ENCODE assay signal across 8 cellular contexts in the genomic region with DNA sequence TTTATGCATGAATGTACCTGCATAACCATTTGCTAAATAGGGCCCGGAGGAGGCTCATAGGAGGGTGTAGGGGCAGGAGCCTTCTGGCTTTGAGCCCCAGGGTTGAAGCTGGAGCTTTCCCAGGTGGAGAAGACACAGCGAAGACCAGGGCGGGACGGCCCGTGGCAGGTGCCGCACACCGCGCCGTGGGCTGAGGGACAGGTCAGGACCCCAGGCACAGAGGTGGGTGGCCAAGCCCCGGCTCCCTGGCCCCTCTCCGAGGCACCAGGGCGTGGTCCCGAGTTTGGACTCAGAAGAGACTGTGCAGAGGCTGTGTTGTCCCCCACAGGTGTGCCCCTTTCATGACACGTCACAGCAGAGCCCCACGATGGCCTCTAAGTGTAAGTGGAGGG. TPM values are rescaled to one million over a fixed set of nuclear protein-coding genes. Genes with fewer than 3 reads are reported as not detected.
DNase-seq lines count a peak whose midpoint lies in the region; ATAC-seq and TF ChIP-seq lines count a peak whose summit lies in the region.

No MANE protein-coding gene starts in this region.

- H3K36me3 ChIP-seq in HUES6 (ENCODE audit: control insufficient read depth, insufficient read depth, low read length) (no peaks in the 10 kb centered on the region), smooth muscle cell (ENCODE audit: low read depth) (no peaks in the 10 kb centered on the region), ascending aorta (no peaks in the 10 kb centered on the region)

- no peaks in the 10 kb centered on the region for H3K79me2 ChIP-seq in smooth muscle cell (ENCODE audit: low read depth)

- 72% methylated on average over 15 of the region's 15 CpGs for WGBS in smooth muscle cell (ENCODE audit: low lambda C conversion rate)

- no peaks in the 10 kb centered on the region for H3K27me3 Mint-ChIP-seq in activated naive CD8-positive, alpha-beta T cell treated with anti-CD3 and anti-CD28 coated beads for 36 hours

- TF ChIP-seq CTCF in epithelial cell of esophagus (IDR thresholded peaks at IDR 0.05; ENCODE audit: insufficient read depth, low read depth, low read length, missing control alignments) = no peak
- TF ChIP-seq CTCF in smooth muscle cell (IDR thresholded peaks at IDR 0.05; ENCODE audit: borderline replicate concordance, insufficient read depth, poor library complexity, severe bottlenecking) = no peak
- TF ChIP-seq CTCF in ascending aorta (IDR thresholded peaks at IDR 0.05) = no peak

- no peaks in the 10 kb centered on the region for H3F3A ChIP-seq in smooth muscle cell (ENCODE audit: low read depth)

- H3K9me3 Mint-ChIP-seq in activated naive CD8-positive, alpha-beta T cell treated with anti-CD3 and anti-CD28 coated beads for 36 hours = no peaks in the 10 kb centered on the region

- no peak for DNase-seq in epithelial cell of esophagus (ENCODE audit: low read depth)
- DNase-seq in smooth muscle cell (lab: John Stamatoyannopoulos, UW; ENCODE audit: unreplicated experiment) = no peak
- no peak for DNase-seq in activated naive CD8-positive, alpha-beta T cell treated with anti-CD3 and anti-CD28 coated beads for 36 hours
- DNase-seq in erythroblast (lab: John Stamatoyannopoulos, UW) = no peak
- DNase-seq in ascending aorta (ENCODE audit: low spot score in 2 of 2) = no peak
- DNase-seq in NCI-H345 treated with DMSO at 0.1 percent for 48 hours (lab: John Stamatoyannopoulos, UW; ENCODE audit: unreplicated experiment) = no peak

- H3K36me3 Mint-ChIP-seq in activated naive CD8-positive, alpha-beta T cell treated with anti-CD3 and anti-CD28 coated beads for 36 hours = no peaks in the 10 kb centered on the region

- no peak overlapping the region for H3K9ac ChIP-seq in HUES6 (ENCODE audit: low read length)
- no peak overlapping the region for H3K9ac ChIP-seq in smooth muscle cell (ENCODE audit: low read depth)

- H3K4me1 ChIP-seq in HUES6 (ENCODE audit: control insufficient read depth, insufficient read depth, low read length) (peaks cover 24% of the 10 kb centered on the region), smooth muscle cell (ENCODE audit: low read depth) (no peaks in the 10 kb centered on the region), ascending aorta (peaks cover 0 to 12% of the 10 kb centered on the region in 2 donors)

- H4K20me1 ChIP-seq in smooth muscle cell (ENCODE audit: low read depth) = no peaks in the 10 kb centered on the region

- no peak overlapping the region for H3K27ac ChIP-seq in HUES6 (ENCODE audit: low read depth, low read length)
- no peak overlapping the region for H3K27ac ChIP-seq in smooth muscle cell (ENCODE audit: low read depth)
- H3K27ac ChIP-seq in ascending aorta = no peak overlapping the region

- H3K27ac Mint-ChIP-seq in activated naive CD8-positive, alpha-beta T cell treated with anti-CD3 and anti-CD28 coated beads for 36 hours = no peak overlapping the region

- TF ChIP-seq POLR2A in erythroblast (IDR thresholded peaks at IDR 0.05; ENCODE audit: low read length) = no peak

- peak overlapping the region; percentile 41 for H3K4me3 ChIP-seq in HUES6 (ENCODE audit: low read depth, low read length)
- H3K4me3 ChIP-seq in epithelial cell of esophagus (ENCODE audit: low read length) = peak overlapping the region; percentile 7
- H3K4me3 ChIP-seq in smooth muscle cell = peak overlapping the region; percentile 37
- peak overlapping the region in 1 of 2 donors; percentile 12 for H3K4me3 ChIP-seq in ascending aorta

- no peak overlapping the region for H2AFZ ChIP-seq in smooth muscle cell (ENCODE audit: low read depth)

- H3K27me3 ChIP-seq in HUES6 (ENCODE audit: control insufficient read depth, insufficient read depth, low read length) = peaks cover 9% of the 10 kb centered on the region; the same call in 1 of the 2 replicates
- no peaks in the 10 kb centered on the region for H3K27me3 ChIP-seq in smooth muscle cell (ENCODE audit: low read depth)
- H3K27me3 ChIP-seq in ascending aorta = no peaks in the 10 kb centered on the region

- peak overlapping the region; percentile 81 for H3K4me2 ChIP-seq in smooth muscle cell

- peaks cover 12% of the 10 kb centered on the region for H3K4me1 Mint-ChIP-seq in activated naive CD8-positive, alpha-beta T cell treated with anti-CD3 and anti-CD28 coated beads for 36 hours

- ATAC-seq in GM19395 (IDR thresholded peaks at IDR 0.05; ENCODE audit: unreplicated experiment) = peak; percentile 10

- no peaks in the 10 kb centered on the region for H3K9me3 ChIP-seq in HUES6 (ENCODE audit: control insufficient read depth, insufficient read depth, low read depth, low read length)
- H3K9me3 ChIP-seq in smooth muscle cell (replicated peaks; ENCODE audit: low read depth) = no peaks in the 10 kb centered on the region
- no peaks in the 10 kb centered on the region for H3K9me3 ChIP-seq in ascending aorta

- intact Hi-C loops in ascending aorta (cut with DNase I) = loop anchor here (1.0 to 10.0 kb wide), 5 partner anchors 33 to 309 kb away; a partner anchor contains a TSS

- no peak overlapping the region for H3K4me3 Mint-ChIP-seq in activated naive CD8-positive, alpha-beta T cell treated with anti-CD3 and anti-CD28 coated beads for 36 hours

RNA-seq across cellular contexts. Expression of a gene that starts 56.5 kb away (rescaled TPM):
- total RNA-seq in smooth muscle cell (6.9 and 13.2 TPM in 2 replicates), ascending aorta (24.4 TPM)
- polyA plus RNA-seq in smooth muscle cell = 8.3 and 9.3 TPM in 2 replicates
- 1 to 10 TPM; 2.9 to 3.1 TPM for total RNA-seq in activated naive CD8-positive, alpha-beta T cell treated with anti-CD3 and anti-CD28 coated beads for 36 hours
